ENCODE assay signal across 10 cellular contexts in genomic region chr6:70246118-70246517, GRCh38. TPM values are rescaled to one million over a fixed set of nuclear protein-coding genes. Genes with fewer than 3 reads are reported as not detected.
"Had no signal": no experiment of that assay in that cellular context is flagged by ENCODE, and none has a peak within 500 bp of the region (broad histone marks: within the 10 kb centered on the region; RNA-seq: fewer than 3 reads in every experiment).

No MANE protein-coding gene starts in this region.

- H3K4me2 ChIP-seq: KMS-11 had no signal

- H3K9me3 ChIP-seq: HAP-1 had no signal

- H3K4me1 ChIP-seq: HAP-1 had no signal

- H3K4me3 Mint-ChIP-seq: HFFc6 had no signal

- FAIRE-seq: H54 had no signal

- DNase-seq: GOT3, HFFc6, IMR-90, KBM-7 had no signal

- ATAC-seq: HCT116 had no signal

- H3K36me3 ChIP-seq: HAP-1 had no signal

- H3K9ac ChIP-seq: KMS-11 had no signal

- H3K27ac ChIP-seq: HL-60, KMS-11 had no signal

- H3K4me3 ChIP-seq: HAP-1 had no signal

- H3K27ac Mint-ChIP-seq: HFFc6 had no signal

- H3K9me3 Mint-ChIP-seq: HFFc6 had no signal

RNA-seq across cellular contexts. Expression of gene COL9A1, which starts 56.8 kb away (rescaled TPM):
- total RNA-seq: HFFc6, HT1080, IMR-90 had no signal
- polyA plus RNA-seq: IMR-90 had no signal
